8 cellular contexts compared by ENCODE assay signal in the genomic region with DNA sequence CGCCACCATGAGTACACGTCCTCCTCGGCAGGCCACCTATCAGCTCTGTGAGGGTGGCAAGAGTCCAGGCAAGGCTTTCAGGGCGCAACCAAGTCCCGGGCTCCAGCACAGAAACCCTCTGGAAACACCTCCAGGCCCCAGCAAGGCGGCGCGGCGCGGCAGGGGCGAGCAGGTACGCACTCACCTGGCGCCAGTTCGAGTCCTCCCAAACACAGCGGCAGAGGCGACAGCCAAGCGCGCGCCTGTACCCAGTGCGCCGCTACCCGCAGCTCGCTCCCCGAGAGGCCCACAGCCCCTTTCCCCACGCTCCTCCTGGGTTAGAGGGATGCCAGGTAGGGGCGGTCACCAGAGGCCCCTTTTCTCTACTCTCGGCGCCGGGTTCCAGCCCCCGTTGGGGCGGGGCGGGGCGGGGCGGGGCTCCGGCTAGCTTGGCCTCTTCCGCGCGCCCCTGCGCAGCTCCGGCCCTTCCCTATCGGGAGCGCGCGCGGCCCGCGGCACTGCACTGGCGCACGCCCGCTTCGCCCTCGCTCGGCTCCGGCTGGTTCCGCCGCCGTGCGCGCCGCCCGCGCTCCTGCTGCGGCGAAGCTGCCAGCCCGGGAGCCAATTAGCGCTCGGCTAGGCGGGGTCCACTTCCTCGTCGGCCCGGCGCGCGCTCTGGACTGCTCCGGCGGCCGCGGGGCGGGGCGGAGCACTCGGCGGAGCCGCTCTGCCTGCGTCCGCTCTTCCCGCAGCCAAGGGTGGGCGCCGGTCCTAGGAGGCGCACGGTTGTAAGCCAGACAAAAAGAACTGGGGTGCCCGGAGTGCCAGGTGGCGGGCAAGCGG. TPM values are rescaled to one million over a fixed set of nuclear protein-coding genes. Genes with fewer than 3 reads are reported as not detected.
DNase-seq lines count a peak whose midpoint lies in the region; ATAC-seq and TF ChIP-seq lines count a peak whose summit lies in the region.

Gene NMRK1 (minus strand): TSS at position 332 of the 822 bp plus-strand sequence. CDS start 5,040 bp downstream, outside the sequence.
Gene OSTF1 (plus strand): TSS at position 691 of the 822 bp plus-strand sequence. CDS start 179 bp downstream, outside the sequence.

- H3K4me3 ChIP-seq in psoas muscle (peak within 1 kb of the TSS; percentile 90), urinary bladder (ENCODE audit: low read depth, low read length) (peak within 1 kb of the TSS; percentile 66)

- ATAC-seq in GM18505 (IDR thresholded peaks at IDR 0.05; ENCODE audit: unreplicated experiment) (peak; percentile 89), HG02970 (IDR thresholded peaks at IDR 0.05; ENCODE audit: low FRiP score, unreplicated experiment) (peak; percentile 96), left ventricle myocardium superior (peak; percentile 96), psoas muscle (peak; percentile 92 to 96 (median 94))

- no peaks in the 10 kb centered on the region for H3K36me3 ChIP-seq in psoas muscle (ENCODE audit: insufficient read depth in 1 of 2, low read depth in 1 of 2)
- no peaks in the 10 kb centered on the region for H3K36me3 ChIP-seq in urinary bladder (ENCODE audit: insufficient read depth)

- peak; percentile 88 for TF ChIP-seq POLR2A in GM18505 (IDR thresholded peaks at IDR 0.05; ENCODE audit: borderline replicate concordance, extremely low read depth, insufficient read depth, insufficient read length)

- H3K9me3 ChIP-seq in psoas muscle, result no peaks in the 10 kb centered on the region

- no peaks in the 10 kb centered on the region for H3K27me3 ChIP-seq in psoas muscle (ENCODE audit: insufficient read depth in 3 of 3, low read length in 2 of 3)

- peak within 1 kb of the TSS; percentile 95 for H3K27ac ChIP-seq in angular gyrus (ENCODE audit: low read depth, low read length)
- peak within 1 kb of the TSS; percentile 96 for H3K27ac ChIP-seq in psoas muscle
- H3K27ac ChIP-seq in urinary bladder (ENCODE audit: low read depth), result peak within 1 kb of the TSS; percentile 96

- H3K4me1 ChIP-seq in psoas muscle, result peaks cover 29% of the 10 kb centered on the region
- H3K4me1 ChIP-seq in urinary bladder (ENCODE audit: insufficient read depth), result no peaks in the 10 kb centered on the region

- WGBS in psoas muscle, 3 donors, result 0% methylated on average over 63 to 93 of the region's 93 CpGs
- under 1% methylated on average over 93 of the region's 93 CpGs for WGBS in urinary bladder

- DNase-seq in NCI-H187 treated with DMSO at 0.1 percent for 48 hours (lab: John Stamatoyannopoulos, UW) (peak; percentile 29), T-helper 2 cell (peak; percentile 84 to 99 (median 90)), left ventricle myocardium superior (peak; percentile 99), psoas muscle (peak; percentile 97 to 98)

- intact Hi-C loops in left ventricle myocardium superior (cut with micrococcal nuclease) (no loop called here), psoas muscle (cut with DNase I) (loop anchor here (1.0 to 5.0 kb wide), 4 partner anchors 21 to 136 kb away; partner anchors contain the start of genes CARNMT1 (in 2 of the 2) and C9orf40 (in 1 of the 2))

- TF ChIP-seq CTCF in psoas muscle (IDR thresholded peaks at IDR 0.05), result no peak

RNA-seq across cellular contexts. Expression of gene NMRK1, which starts in this region (rescaled TPM):
- total RNA-seq in left ventricle myocardium superior (18.2 TPM), psoas muscle (10 to 100 TPM; 12.8 to 33.1 (median 24.6) TPM), urinary bladder (20.4 TPM)
- polyA plus RNA-seq in psoas muscle (10 to 100 TPM; 10.6 to 23.9 (median 21.1) TPM), urinary bladder (18.9 TPM)

RNA-seq across cellular contexts. Expression of gene OSTF1, which starts in this region (rescaled TPM):
- total RNA-seq in left ventricle myocardium superior (21.6 TPM), psoas muscle (10 to 100 TPM in 2 of 4 donors, 1 to 10 TPM in 2; 7.1 to 11.0 (median 9.7) TPM), urinary bladder (32.7 TPM)
- polyA plus RNA-seq in psoas muscle (10 to 100 TPM in 2 of 3 donors, 1 to 10 TPM in 1; 9.0 to 19.2 (median 12.4) TPM), urinary bladder (32.9 TPM)

Comparison
In these comparisons a context has a peak if more than half of its experiments do, and no peak if none do; other contexts are left out.
1. Peak in every context shown above with its lines: DNase-seq, ATAC-seq, H3K4me3 ChIP-seq and H3K27ac ChIP-seq.
2. DNase-seq: peak in every context shown above with its lines; median percentile 99 in left ventricle myocardium superior; 98 in psoas muscle; 90 in T-helper 2 cell; 29 in NCI-H187 treated with DMSO at 0.1 percent for 48 hours.